ENCODE assay signal across 32 cellular contexts in genomic region chr1:67919714-67920113, GRCh38.
DNase-seq lines count a peak whose midpoint lies in the region; ATAC-seq, FAIRE-seq and TF ChIP-seq lines count a peak whose summit lies in the region.
"Had no signal": no experiment of that assay in that cellular context is flagged by ENCODE, and none has a peak within 500 bp of the region (broad histone marks: within the 10 kb centered on the region; RNA-seq: fewer than 3 reads in every experiment).

No MANE protein-coding gene starts in this region.

- no peak overlapping the region for H3K4me3 ChIP-seq in mammary epithelial cell (replicated peaks in 1 of 3; ENCODE audit: insufficient read depth in 1 of 3, low read depth in 2 of 3, low read length in 3 of 3)
- no peak overlapping the region for H3K4me3 ChIP-seq in breast epithelium
- H3K4me3 ChIP-seq in K562 = no peak overlapping the region
- H3K4me3 ChIP-seq: heart right ventricle, psoas muscle, transverse colon had no signal

- DNase-seq in mammary epithelial cell (no peak), breast epithelium (ENCODE audit: low spot score in 2 of 2) (no peak), NCI-H2227 treated with DMSO at 0.1 percent for 48 hours (lab: John Stamatoyannopoulos, UW) (peak; percentile 87), K562 (ENCODE audit: extremely low read depth in 1 of 4, low spot score in 3 of 4) (no peak), type B pancreatic cell (ENCODE audit: extremely low spot score, unreplicated experiment) (no peak), glomerular visceral epithelial cell (ENCODE audit: extremely low spot score) (no peak)
- no peak for DNase-seq in natural killer cell treated with Interleukin-12 subunit alpha and Interleukin-12 subunit beta and Interleukin-15 and Interleukin-18, amount 100 ng/mL, for 72 hours (ENCODE audit: low spot score)
- no peak for DNase-seq in activated CD4-positive, alpha-beta T cell treated with anti-CD3 and anti-CD28 coated beads, Interleukin-2, amount 10 ng/mL, durations not matched to agents 24 days and 14 days
- DNase-seq: activated CD4-positive, alpha-beta memory T cell treated with anti-CD3 and anti-CD28 coated beads, Interleukin-2, amount 10 ng/mL, durations not matched to agents 7 days and 5 days; activated CD4-positive, alpha-beta T cell treated with anti-CD3 and anti-CD28 coated beads for 1 hour; activated CD8-positive, alpha-beta memory T cell treated with anti-CD3 and anti-CD28 coated beads, Interleukin-2, amount 50 U/mL, for 48 hours; activated naive CD4-positive, alpha-beta T cell treated with anti-CD3 and anti-CD28 coated beads for 36 hours; brain microvascular endothelial cell; DMS79; foreskin melanocyte; GDM1; heart right ventricle; HFFc6; naive B cell; NCI-H1436 treated with DMSO at 0.1 percent for 48 hours; NCI-H446; NCI-H774; occipital lobe; psoas muscle; stimulated activated CD4-positive, alpha-beta T cell treated with anti-CD3 and anti-CD28 coated beads, Interleukin-15, amount 100 ng/mL, for 24 hours; stimulated activated CD4-positive, alpha-beta T cell treated with anti-CD3 and anti-CD28 coated beads, Interleukin-4, amount 100 ng/mL, for 4 hours; transverse colon had no signal

- in situ Hi-C loops in mammary epithelial cell (cut with MboI; ENCODE audit: low sequenced_read_pairs in 2 of 2) (no loop called here), K562 (cut with MboI) (no loop called here)

- peak overlapping the region; percentile 43 for H3K27ac Mint-ChIP-seq in type B pancreatic cell
- no peak overlapping the region for H3K27ac Mint-ChIP-seq in natural killer cell treated with Interleukin-12 subunit alpha and Interleukin-12 subunit beta and Interleukin-15 and Interleukin-18, amount 100 ng/mL, for 72 hours
- H3K27ac Mint-ChIP-seq in activated CD4-positive, alpha-beta T cell treated with anti-CD3 and anti-CD28 coated beads, Interleukin-2, amount 10 ng/mL, durations not matched to agents 24 days and 14 days = no peak overlapping the region
- H3K27ac Mint-ChIP-seq: activated CD4-positive, alpha-beta memory T cell treated with anti-CD3 and anti-CD28 coated beads, Interleukin-2, amount 10 ng/mL, durations not matched to agents 7 days and 5 days; activated naive CD4-positive, alpha-beta T cell treated with anti-CD3 and anti-CD28 coated beads for 36 hours; activated T-helper 1 cell treated with anti-CD3 and anti-CD28 coated beads, Interleukin-12 subunit alpha, Interleukin-12 subunit beta, Interleukin-2, Interleukin-4 antibody, amounts not matched to agents 30 ng/mL and 10 ng/mL and 1 ng/mL, durations not matched to agents 14 hours and 24 hours and 36 hours; HFFc6; naive B cell; T-helper 1 cell treated with Interleukin-12 subunit alpha and Interleukin-12 subunit beta and Interleukin-4 antibody, amounts not matched to agents 30 μg/mL and 1 μg/mL, for 36 hours had no signal

- intact Hi-C loops in mammary epithelial cell (cut with micrococcal nuclease) (loop anchor here (5.0 kb wide), 1 partner anchor 37 kb away; no protein-coding TSS in a partner anchor), breast epithelium (cut with DNase I; ENCODE audit: low total_unique reads) (no loop called here), K562 (cut with micrococcal nuclease) (loop anchor here (10.0 kb wide), 1 partner anchor 1485 kb away; no protein-coding TSS in a partner anchor)
- intact Hi-C loops in activated CD4-positive, alpha-beta T cell treated with anti-CD3 and anti-CD28 coated beads, Interleukin-2, amount 10 ng/mL, durations not matched to agents 24 days and 14 days (cut with micrococcal nuclease) = no loop called here

- no peaks in the 10 kb centered on the region for H3K9me1 ChIP-seq in K562 (ENCODE audit: control insufficient read depth, insufficient read depth, low read length)

- peak overlapping the region; percentile 22 for H3K4me3 Mint-ChIP-seq in type B pancreatic cell
- H3K4me3 Mint-ChIP-seq in natural killer cell treated with Interleukin-12 subunit alpha and Interleukin-12 subunit beta and Interleukin-15 and Interleukin-18, amount 100 ng/mL, for 72 hours = no peak overlapping the region
- no peak overlapping the region for H3K4me3 Mint-ChIP-seq in activated CD4-positive, alpha-beta T cell treated with anti-CD3 and anti-CD28 coated beads, Interleukin-2, amount 10 ng/mL, durations not matched to agents 24 days and 14 days
- H3K4me3 Mint-ChIP-seq: activated CD4-positive, alpha-beta memory T cell treated with anti-CD3 and anti-CD28 coated beads, Interleukin-2, amount 10 ng/mL, durations not matched to agents 7 days and 5 days; activated naive CD4-positive, alpha-beta T cell treated with anti-CD3 and anti-CD28 coated beads for 36 hours; activated T-helper 1 cell treated with anti-CD3 and anti-CD28 coated beads, Interleukin-12 subunit alpha, Interleukin-12 subunit beta, Interleukin-2, Interleukin-4 antibody, amounts not matched to agents 30 ng/mL and 10 ng/mL and 1 ng/mL, durations not matched to agents 14 hours and 24 hours and 36 hours; HFFc6; mesothelial cell of epicardium; naive B cell; T-helper 1 cell treated with Interleukin-12 subunit alpha and Interleukin-12 subunit beta and Interleukin-4 antibody, amounts not matched to agents 30 μg/mL and 1 μg/mL, for 36 hours had no signal

- no peak for TF ChIP-seq CTCF in mammary epithelial cell (conservative IDR thresholded peaks at IDR 0.05 in 1 of 2, IDR thresholded peaks at IDR 0.05 in 1 of 2; ENCODE audit: extremely low read depth in 1 of 2, insufficient read depth in 1 of 2, low read depth in 1 of 2, low read length in 2 of 2)
- no peak for TF ChIP-seq CTCF in breast epithelium (IDR thresholded peaks at IDR 0.05)
- no peak for TF ChIP-seq CTCF in K562 (IDR thresholded peaks at IDR 0.05 in 2 of 3, conservative IDR thresholded peaks at IDR 0.05 in 1 of 3; ENCODE audit: insufficient read depth in 2 of 3, low read depth in 1 of 3, low read length in 3 of 3)
- no peak for TF ChIP-seq CTCF in type B pancreatic cell (conservative IDR thresholded peaks at IDR 0.05)

- no TSS peak for BruUV-seq in mammary epithelial cell (replicated peaks; lab: Mats Ljungman, UMichigan)
- no TSS peak for BruUV-seq in K562 (replicated peaks; lab: Mats Ljungman, UMichigan)

- peaks cover 5% of the 10 kb centered on the region for H3K9me3 Mint-ChIP-seq in type B pancreatic cell
- peaks cover 5% of the 10 kb centered on the region for H3K9me3 Mint-ChIP-seq in natural killer cell treated with Interleukin-12 subunit alpha and Interleukin-12 subunit beta and Interleukin-15 and Interleukin-18, amount 100 ng/mL, for 72 hours
- no peaks in the 10 kb centered on the region for H3K9me3 Mint-ChIP-seq in activated CD4-positive, alpha-beta T cell treated with anti-CD3 and anti-CD28 coated beads, Interleukin-2, amount 10 ng/mL, durations not matched to agents 24 days and 14 days
- H3K9me3 Mint-ChIP-seq: activated CD4-positive, alpha-beta memory T cell treated with anti-CD3 and anti-CD28 coated beads, Interleukin-2, amount 10 ng/mL, durations not matched to agents 7 days and 5 days; activated naive CD4-positive, alpha-beta T cell treated with anti-CD3 and anti-CD28 coated beads for 36 hours; activated T-helper 1 cell treated with anti-CD3 and anti-CD28 coated beads, Interleukin-12 subunit alpha, Interleukin-12 subunit beta, Interleukin-2, Interleukin-4 antibody, amounts not matched to agents 30 ng/mL and 10 ng/mL and 1 ng/mL, durations not matched to agents 14 hours and 24 hours and 36 hours; HFFc6; T-helper 1 cell treated with Interleukin-12 subunit alpha and Interleukin-12 subunit beta and Interleukin-4 antibody, amounts not matched to agents 30 μg/mL and 1 μg/mL, for 36 hours had no signal

- CTCF ChIA-PET in mammary epithelial cell (lab: Charles Lee; ENCODE audit: low non-redundant PET) = no interaction called here
- CTCF ChIA-PET in K562 (lab: Yijun Ruan, JAX; ENCODE audit: low intra/inter-chr PET ratio) = no interaction called here

- 67% methylated on average over 3 of the region's 3 CpGs for WGBS in mammary epithelial cell (ENCODE audit: low coverage, missing lambda C conversion rate)
- WGBS in K562 (ENCODE audit: insufficient coverage, low coverage, missing lambda C conversion rate) = 41% methylated on average over 3 of the region's 3 CpGs

- TF ChIP-seq RAD21 in K562 (CRISPR knock-in tag; conservative IDR thresholded peaks at IDR 0.05 in 1 of 2, IDR thresholded peaks at IDR 0.05 in 1 of 2) = no peak

- H3K4me1 ChIP-seq in mammary epithelial cell (ENCODE audit: insufficient read depth, low read length) (peaks cover 14% of the 10 kb centered on the region), breast epithelium (no peaks in the 10 kb centered on the region), K562 (replicated peaks in 1 of 2; ENCODE audit: control insufficient read depth in 2 of 2, insufficient read depth in 2 of 2, low read length in 2 of 2) (peaks cover 16 to 47% of the 10 kb centered on the region in 2 experiments)
- H3K4me1 ChIP-seq: heart right ventricle, psoas muscle, transverse colon had no signal

- H3K9me3 ChIP-seq in mammary epithelial cell (replicated peaks; ENCODE audit: insufficient read depth, low read length) = no peaks in the 10 kb centered on the region
- no peaks in the 10 kb centered on the region for H3K9me3 ChIP-seq in breast epithelium
- H3K9me3 ChIP-seq in K562 (replicated peaks; ENCODE audit: control insufficient read depth, insufficient read depth, low read depth, low read length) = 0 out of 2 replicates have a peak, but pooled peaks cover 2% of the 10 kb centered on the region
- H3K9me3 ChIP-seq: heart right ventricle, psoas muscle, transverse colon had no signal

- POLR2A ChIA-PET in K562 (lab: Yijun Ruan, JAX) = interaction anchor here (1.3 to 1.4 kb wide), 2 partner anchors 8 to 17 kb away, joined by 4 read pairs; no protein-coding TSS in a partner anchor

- H3K4me2 ChIP-seq in mammary epithelial cell (ENCODE audit: insufficient read depth, low read depth, low read length) = no peak overlapping the region
- H3K4me2 ChIP-seq in K562 (ENCODE audit: insufficient read depth, low read length) = peak overlapping the region; percentile 17; the same call in 1 of the 2 replicates

- no peaks in the 10 kb centered on the region for H3K36me3 Mint-ChIP-seq in type B pancreatic cell
- H3K36me3 Mint-ChIP-seq in natural killer cell treated with Interleukin-12 subunit alpha and Interleukin-12 subunit beta and Interleukin-15 and Interleukin-18, amount 100 ng/mL, for 72 hours = no peaks in the 10 kb centered on the region
- H3K36me3 Mint-ChIP-seq in activated CD4-positive, alpha-beta T cell treated with anti-CD3 and anti-CD28 coated beads, Interleukin-2, amount 10 ng/mL, durations not matched to agents 24 days and 14 days (ENCODE audit: low read depth) = no peaks in the 10 kb centered on the region
- H3K36me3 Mint-ChIP-seq: mesothelial cell of epicardium, naive B cell had no signal

- H3K4me1 Mint-ChIP-seq in type B pancreatic cell (ENCODE audit: unreplicated experiment) = peaks cover 23% of the 10 kb centered on the region
- no peaks in the 10 kb centered on the region for H3K4me1 Mint-ChIP-seq in natural killer cell treated with Interleukin-12 subunit alpha and Interleukin-12 subunit beta and Interleukin-15 and Interleukin-18, amount 100 ng/mL, for 72 hours (ENCODE audit: low read depth in 2 of 2)
- no peaks in the 10 kb centered on the region for H3K4me1 Mint-ChIP-seq in activated CD4-positive, alpha-beta T cell treated with anti-CD3 and anti-CD28 coated beads, Interleukin-2, amount 10 ng/mL, durations not matched to agents 24 days and 14 days
- H3K4me1 Mint-ChIP-seq: activated CD4-positive, alpha-beta memory T cell treated with anti-CD3 and anti-CD28 coated beads, Interleukin-2, amount 10 ng/mL, durations not matched to agents 7 days and 5 days; naive B cell had no signal

- no peaks in the 10 kb centered on the region for H4K20me1 ChIP-seq in mammary epithelial cell (ENCODE audit: insufficient read depth, low read length)
- H4K20me1 ChIP-seq in K562 (replicated peaks; ENCODE audit: control insufficient read depth, insufficient read depth, low read length) = no peaks in the 10 kb centered on the region

- peak; percentile 26 for FAIRE-seq in K562 (lab: Jason Lieb, UNC)
- FAIRE-seq: TTC549 had no signal

- no peak for TF ChIP-seq EP300 in K562 (IDR thresholded peaks at IDR 0.05; ENCODE audit: low read length)

- no peaks in the 10 kb centered on the region for H3K36me3 ChIP-seq in mammary epithelial cell (ENCODE audit: insufficient read depth, low read length)
- H3K36me3 ChIP-seq in breast epithelium = no peaks in the 10 kb centered on the region
- no peaks in the 10 kb centered on the region for H3K36me3 ChIP-seq in K562 (ENCODE audit: control insufficient read depth, insufficient read depth, low read length)
- H3K36me3 ChIP-seq: brain microvascular endothelial cell, heart right ventricle, transverse colon had no signal

- ATAC-seq in K562 = peak; percentile 11
- ATAC-seq in natural killer cell treated with Interleukin-12 subunit alpha and Interleukin-12 subunit beta and Interleukin-15 and Interleukin-18, amount 100 ng/mL, for 72 hours = no peak
- ATAC-seq: psoas muscle had no signal

- TF ChIP-seq POLR2A in breast epithelium (IDR thresholded peaks at IDR 0.05) (no peak), K562 (conservative IDR thresholded peaks at IDR 0.05) (no peak)

- peaks cover 22% of the 10 kb centered on the region for H3K27me3 Mint-ChIP-seq in type B pancreatic cell
- peaks cover 7 to 14% of the 10 kb centered on the region in 2 donors for H3K27me3 Mint-ChIP-seq in natural killer cell treated with Interleukin-12 subunit alpha and Interleukin-12 subunit beta and Interleukin-15 and Interleukin-18, amount 100 ng/mL, for 72 hours
- peaks cover 4% of the 10 kb centered on the region for H3K27me3 Mint-ChIP-seq in activated CD4-positive, alpha-beta T cell treated with anti-CD3 and anti-CD28 coated beads, Interleukin-2, amount 10 ng/mL, durations not matched to agents 24 days and 14 days
- H3K27me3 Mint-ChIP-seq: activated CD4-positive, alpha-beta memory T cell treated with anti-CD3 and anti-CD28 coated beads, Interleukin-2, amount 10 ng/mL, durations not matched to agents 7 days and 5 days had no signal

- no peaks in the 10 kb centered on the region for H3K79me2 ChIP-seq in mammary epithelial cell (ENCODE audit: insufficient read depth, low read length)
- no peaks in the 10 kb centered on the region for H3K79me2 ChIP-seq in K562 (ENCODE audit: control insufficient read depth, insufficient read depth, low read length)

- H2AFZ ChIP-seq in mammary epithelial cell (ENCODE audit: low read depth, low read length) (peak overlapping the region; percentile 47), K562 (ENCODE audit: low read depth, low read length) (peak overlapping the region; percentile 83)

- H3K27me3 ChIP-seq in mammary epithelial cell (ENCODE audit: insufficient read depth, low read length) (no peaks in the 10 kb centered on the region), breast epithelium (no peaks in the 10 kb centered on the region), K562 (ENCODE audit: control insufficient read depth in 2 of 2, insufficient read depth in 2 of 2, low read length in 2 of 2) (no peaks in the 10 kb centered on the region)
- H3K27me3 ChIP-seq: brain microvascular endothelial cell, heart right ventricle, transverse colon had no signal

- dilution Hi-C loops in mammary epithelial cell (cut with HindIII; ENCODE audit: low sequenced_read_pairs) = no loop called here

- H3K27ac ChIP-seq in mammary epithelial cell (ENCODE audit: insufficient read depth, low read depth, low read length) = no peak overlapping the region
- no peak overlapping the region for H3K27ac ChIP-seq in breast epithelium
- H3K27ac ChIP-seq in K562 (ENCODE audit: extremely low read depth, low read depth, low read length) = peak overlapping the region; percentile 42; the same call in 2 of the 3 replicates
- H3K27ac ChIP-seq: brain microvascular endothelial cell, heart right ventricle, psoas muscle, RWPE1, transverse colon had no signal

- no peak overlapping the region for H3K9ac ChIP-seq in mammary epithelial cell (ENCODE audit: insufficient read depth, low read length)
- H3K9ac ChIP-seq in K562 (ENCODE audit: insufficient read depth in 1 of 2, low read depth in 2 of 2, low read length in 2 of 2) = no peak overlapping the region; a peak in 2 of 4 replicates

Comparison
In these comparisons a context has a peak if more than half of its experiments do, and no peak if none do; other contexts are left out.
1. intact Hi-C loops: an anchor here in mammary epithelial cell (5.0 kb wide) and K562 (10.0 kb wide); none called in breast epithelium and activated CD4-positive, alpha-beta T cell treated with anti-CD3 and anti-CD28 coated beads, Interleukin-2, amount 10 ng/mL, durations not matched to agents 24 days and 14 days.